Comparison of ENCODE assay signal across 14 cellular contexts in the genomic region with DNA sequence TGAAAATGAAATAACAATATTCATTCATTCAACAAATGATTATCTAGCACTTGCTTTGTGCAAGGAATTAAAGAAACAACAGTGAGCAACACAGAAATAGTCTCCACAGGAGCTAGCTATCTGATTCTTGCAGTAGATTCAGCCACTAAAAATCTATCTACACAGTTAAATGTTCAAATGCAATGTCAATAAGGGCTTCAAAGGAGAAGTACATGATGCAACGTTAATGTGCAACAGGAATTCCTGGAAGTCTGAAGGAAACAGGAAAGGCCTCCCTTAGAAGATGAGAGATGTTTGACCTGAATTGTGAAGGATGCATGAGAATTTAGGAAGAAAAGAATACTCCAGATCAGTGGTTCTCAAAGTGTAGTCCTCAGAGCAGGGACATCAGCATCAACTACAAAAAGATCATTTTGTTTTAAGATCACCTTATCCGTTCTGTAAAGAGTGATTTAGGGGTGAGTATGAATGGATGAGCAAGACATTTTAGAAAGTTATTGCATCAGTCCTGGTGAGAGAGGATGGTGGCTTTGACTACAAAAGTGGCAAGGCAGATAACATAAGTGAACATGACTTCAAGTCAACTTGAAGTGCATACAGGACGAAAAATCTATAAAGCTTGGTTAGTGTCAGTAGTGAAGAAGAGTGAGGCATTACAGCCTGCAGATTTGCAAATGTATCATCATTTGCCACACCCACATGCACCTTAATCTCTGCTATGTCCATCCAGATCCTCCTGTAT.
DNase-seq lines count a peak whose midpoint lies in the region; ATAC-seq and TF ChIP-seq lines count a peak whose summit lies in the region.
"Had no signal": no experiment of that assay in that cellular context is flagged by ENCODE, and none has a peak within 500 bp of the region (broad histone marks: within the 10 kb centered on the region; RNA-seq: fewer than 3 reads in every experiment).

No MANE protein-coding gene starts in this region.

- H3K4me3 Mint-ChIP-seq in stimulated activated naive B cell treated with anti-CD40 and anti-IgM and Interleukin-4, amounts not matched to agents 10 μg/mL and 1 μg/mL and 100 μg/mL, for 72 hours: no peak overlapping the region

- POLR2A ChIA-PET in OCI-LY7 (lab: Charles Lee): interaction anchor here (0.6 to 1.8 kb wide), 8 partner anchors 9 to 132 kb away, joined by 3 to 6 read pairs (median 4); no protein-coding TSS in a partner anchor

- H3K4me2 ChIP-seq in OCI-LY7 (ENCODE audit: low read length): no peak overlapping the region

- peaks cover 99% of the 10 kb centered on the region for H3K36me3 ChIP-seq in OCI-LY7 (ENCODE audit: insufficient read depth, low read length)
- peaks cover 45% of the 10 kb centered on the region for H3K36me3 ChIP-seq in effector memory CD4-positive, alpha-beta T cell (ENCODE audit: control insufficient read depth, insufficient read depth, low read length)

- peaks cover 52 to 69% of the 10 kb centered on the region in 2 donors for H3K36me3 Mint-ChIP-seq in stimulated activated naive B cell treated with anti-CD40 and anti-IgM and Interleukin-4, amounts not matched to agents 10 μg/mL and 1 μg/mL and 100 μg/mL, for 72 hours

- H3K9me3 Mint-ChIP-seq in stimulated activated naive B cell treated with anti-CD40 and anti-IgM and Interleukin-4, amounts not matched to agents 10 μg/mL and 1 μg/mL and 100 μg/mL, for 72 hours: peaks cover 0 to 4% of the 10 kb centered on the region in 2 donors

- peaks cover 42% of the 10 kb centered on the region for H4K20me1 ChIP-seq in OCI-LY7 (ENCODE audit: insufficient read depth, low read length)

- no peaks in the 10 kb centered on the region for H3K27me3 ChIP-seq in effector memory CD4-positive, alpha-beta T cell (replicated peaks; ENCODE audit: control insufficient read depth, insufficient read depth, low read length, poor library complexity, severe bottlenecking)
- H3K27me3 ChIP-seq: suprapubic skin had no signal

- peak; percentile 12 for DNase-seq in NCI-H748 (lab: John Stamatoyannopoulos, UW; ENCODE audit: unreplicated experiment)
- no peak for DNase-seq in NCI-H748 treated with DMSO at 0.1 percent for 48 hours (lab: John Stamatoyannopoulos, UW)
- DNase-seq in OCI-LY7 (ENCODE audit: low spot score): no peak
- DNase-seq in effector memory CD4-positive, alpha-beta T cell: no peak
- DNase-seq in stimulated activated naive B cell treated with anti-CD40 and anti-IgM and Interleukin-4, amounts not matched to agents 10 μg/mL and 1 μg/mL and 100 μg/mL, for 72 hours: no peak
- DNase-seq in Right ventricle myocardium superior: no peak
- DNase-seq in NOMO-1 treated with dmso at 0.1 percent for 144 hours (lab: John Stamatoyannopoulos, UW; ENCODE audit: unreplicated experiment): no peak
- DNase-seq in NCI-H1417 treated with DMSO at 0.1 percent for 48 hours (lab: John Stamatoyannopoulos, UW): no peak
- DNase-seq: cerebellar nuclear complex; GOT3; NCI-H187; retina; stimulated activated CD4-positive, alpha-beta T cell treated with anti-CD3 and anti-CD28 coated beads, Interleukin-4, amount 100 ng/mL, for 24 hours had no signal

- TF ChIP-seq CTCF in OCI-LY7 (conservative IDR thresholded peaks at IDR 0.05; ENCODE audit: low read length): no peak

- H3K4me1 Mint-ChIP-seq in stimulated activated naive B cell treated with anti-CD40 and anti-IgM and Interleukin-4, amounts not matched to agents 10 μg/mL and 1 μg/mL and 100 μg/mL, for 72 hours: peaks cover 51 to 63% of the 10 kb centered on the region in 2 donors

- no peak overlapping the region for H2AFZ ChIP-seq in OCI-LY7 (ENCODE audit: low read length)

- H3K9me3 ChIP-seq in OCI-LY7 (ENCODE audit: low read length): no peaks in the 10 kb centered on the region
- H3K9me3 ChIP-seq in effector memory CD4-positive, alpha-beta T cell (ENCODE audit: control insufficient read depth, low read length): no peaks in the 10 kb centered on the region
- H3K9me3 ChIP-seq: suprapubic skin had no signal

- no peak overlapping the region for H3K4me3 ChIP-seq in OCI-LY7 (ENCODE audit: low read depth, low read length, poor library complexity, severe bottlenecking)
- peak overlapping the region; percentile 19 for H3K4me3 ChIP-seq in effector memory CD4-positive, alpha-beta T cell (ENCODE audit: insufficient read depth, low read depth, low read length, poor library complexity, severe bottlenecking)
- H3K4me3 ChIP-seq: suprapubic skin had no signal

- H3K79me2 ChIP-seq in OCI-LY7 (ENCODE audit: insufficient read depth, low read depth, low read length): peaks cover 92% of the 10 kb centered on the region

- no peak for ATAC-seq in stimulated activated naive B cell treated with anti-CD40 and anti-IgM and Interleukin-4, amounts not matched to agents 10 μg/mL and 1 μg/mL and 100 μg/mL, for 72 hours (replicated peaks)
- ATAC-seq in Right ventricle myocardium superior (ENCODE audit: poor library complexity): no peak

- intact Hi-C loops in OCI-LY7 (cut with micrococcal nuclease; ENCODE audit: unreplicated experiment): no loop called here
- intact Hi-C loops in Right ventricle myocardium superior (cut with DNase I): no loop called here

- peaks cover 53% of the 10 kb centered on the region for H3K4me1 ChIP-seq in OCI-LY7 (ENCODE audit: insufficient read depth, low read length, poor library complexity, severe bottlenecking)
- H3K4me1 ChIP-seq in effector memory CD4-positive, alpha-beta T cell (ENCODE audit: control insufficient read depth, insufficient read depth, low read length, poor library complexity, severe bottlenecking): peaks cover 90% of the 10 kb centered on the region

- H3K27me3 Mint-ChIP-seq in stimulated activated naive B cell treated with anti-CD40 and anti-IgM and Interleukin-4, amounts not matched to agents 10 μg/mL and 1 μg/mL and 100 μg/mL, for 72 hours: no peaks in the 10 kb centered on the region

- H3K9me2 ChIP-seq in OCI-LY7 (ENCODE audit: insufficient read depth, low read length): no peaks in the 10 kb centered on the region

- no TSS peak for BruUV-seq in OCI-LY7 (replicated peaks; lab: Mats Ljungman, UMichigan)

- H3K27ac Mint-ChIP-seq in stimulated activated naive B cell treated with anti-CD40 and anti-IgM and Interleukin-4, amounts not matched to agents 10 μg/mL and 1 μg/mL and 100 μg/mL, for 72 hours: peak overlapping the region; percentile 69

- CTCF ChIA-PET in OCI-LY7 (lab: Charles Lee; ENCODE audit: unreplicated experiment): interaction anchor here (0.9 kb wide), 1 partner anchor 17 kb away, joined by 4 read pairs; no protein-coding TSS in a partner anchor

- peak overlapping the region; percentile 21 for H3K27ac ChIP-seq in OCI-LY7 (ENCODE audit: low read depth, low read length, poor library complexity, severe bottlenecking)
- H3K27ac ChIP-seq in effector memory CD4-positive, alpha-beta T cell (ENCODE audit: insufficient read depth, low read length, poor library complexity, severe bottlenecking): peak overlapping the region; percentile 93
